In the genomic region with DNA sequence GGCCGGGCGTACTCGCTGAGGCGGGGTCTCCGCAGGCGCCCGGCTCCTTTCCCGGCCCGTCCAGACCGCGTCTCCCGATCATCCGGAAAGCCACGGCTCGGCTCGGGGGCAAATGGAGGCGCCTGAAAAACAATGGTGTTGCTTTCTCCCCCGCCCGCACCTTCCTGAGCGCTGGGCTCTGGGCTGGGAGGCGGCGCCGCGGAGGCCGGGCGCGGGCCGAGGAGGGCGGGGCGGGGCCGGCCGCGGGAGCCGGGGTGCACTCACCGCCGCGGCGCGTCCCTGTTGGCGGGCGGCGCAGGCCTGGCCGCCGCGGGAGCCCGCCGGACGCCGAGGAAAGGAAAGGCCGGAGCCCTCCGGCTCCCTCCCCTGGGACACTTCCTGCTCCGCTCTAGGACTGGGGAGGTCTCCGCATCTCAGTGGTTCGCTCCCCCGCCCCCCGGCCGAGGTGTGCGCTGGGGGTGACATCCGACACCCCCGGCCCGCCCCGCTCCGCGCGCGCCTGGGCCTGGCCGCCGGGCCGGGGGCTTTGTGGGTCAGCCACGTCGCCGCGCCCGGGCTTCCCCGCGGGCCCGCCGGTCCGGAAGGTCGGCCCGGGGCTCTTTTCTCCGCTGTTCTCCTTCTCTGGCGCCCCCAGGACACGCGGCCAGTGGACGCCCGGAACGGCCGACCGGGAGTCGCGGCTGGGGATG, we compare ENCODE assay signal across 1 cellular context.
TF ChIP-seq lines count a peak whose summit lies in the region.

Gene ZNF496, minus strand, starts transcription at position 342 of the 689 bp plus-strand sequence. CDS start 2,289 bp downstream, outside the sequence.

TF ChIP-seq in HepG2, 621 proteins besides CTCF, POLR2A, EP300 and RAD21 (continued from another document and continues in another):
- TF ChIP-seq ZBTB25 (CRISPR knock-in tag; IDR thresholded peaks at IDR 0.05), result no peak
- no peak for TF ChIP-seq MTA3 (CRISPR knock-in tag; IDR thresholded peaks at IDR 0.05)
- TF ChIP-seq STAT5B (CRISPR knock-in tag; IDR thresholded peaks at IDR 0.05), result no peak
- no peak for TF ChIP-seq DDIT3 (CRISPR knock-in tag; IDR thresholded peaks at IDR 0.05)
- TF ChIP-seq, protein P1, sequence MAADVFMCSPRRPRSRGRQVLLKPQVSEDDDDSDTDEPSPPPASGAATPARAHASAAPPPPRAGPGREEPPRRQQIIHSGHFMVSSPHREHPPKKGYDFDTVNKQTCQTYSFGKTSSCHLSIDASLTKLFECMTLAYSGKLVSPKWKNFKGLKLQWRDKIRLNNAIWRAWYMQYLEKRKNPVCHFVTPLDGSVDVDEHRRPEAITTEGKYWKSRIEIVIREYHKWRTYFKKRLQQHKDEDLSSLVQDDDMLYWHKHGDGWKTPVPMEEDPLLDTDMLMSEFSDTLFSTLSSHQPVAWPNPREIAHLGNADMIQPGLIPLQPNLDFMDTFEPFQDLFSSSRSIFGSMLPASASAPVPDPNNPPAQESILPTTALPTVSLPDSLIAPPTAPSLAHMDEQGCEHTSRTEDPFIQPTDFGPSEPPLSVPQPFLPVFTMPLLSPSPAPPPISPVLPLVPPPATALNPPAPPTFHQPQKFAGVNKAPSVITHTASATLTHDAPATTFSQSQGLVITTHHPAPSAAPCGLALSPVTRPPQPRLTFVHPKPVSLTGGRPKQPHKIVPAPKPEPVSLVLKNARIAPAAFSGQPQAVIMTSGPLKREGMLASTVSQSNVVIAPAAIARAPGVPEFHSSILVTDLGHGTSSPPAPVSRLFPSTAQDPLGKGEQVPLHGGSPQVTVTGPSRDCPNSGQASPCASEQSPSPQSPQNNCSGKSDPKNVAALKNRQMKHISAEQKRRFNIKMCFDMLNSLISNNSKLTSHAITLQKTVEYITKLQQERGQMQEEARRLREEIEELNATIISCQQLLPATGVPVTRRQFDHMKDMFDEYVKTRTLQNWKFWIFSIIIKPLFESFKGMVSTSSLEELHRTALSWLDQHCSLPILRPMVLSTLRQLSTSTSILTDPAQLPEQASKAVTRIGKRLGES (CRISPR knock-in tag; IDR thresholded peaks at IDR 0.05; ENCODE audit: borderline replicate concordance), result no peak
- TF ChIP-seq PAXIP1 (CRISPR knock-in tag; conservative IDR thresholded peaks at IDR 0.05), result no peak
- 0 out of 2 replicates have a peak, but pooled peaks have one; percentile 7 for TF ChIP-seq GATAD2A (CRISPR knock-in tag; IDR thresholded peaks at IDR 0.05)
- TF ChIP-seq, protein P2, sequence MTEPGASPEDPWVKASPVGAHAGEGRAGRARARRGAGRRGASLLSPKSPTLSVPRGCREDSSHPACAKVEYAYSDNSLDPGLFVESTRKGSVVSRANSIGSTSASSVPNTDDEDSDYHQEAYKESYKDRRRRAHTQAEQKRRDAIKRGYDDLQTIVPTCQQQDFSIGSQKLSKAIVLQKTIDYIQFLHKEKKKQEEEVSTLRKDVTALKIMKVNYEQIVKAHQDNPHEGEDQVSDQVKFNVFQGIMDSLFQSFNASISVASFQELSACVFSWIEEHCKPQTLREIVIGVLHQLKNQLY (CRISPR knock-in tag; IDR thresholded peaks at IDR 0.05), result no peak
- TF ChIP-seq NFIC (IDR thresholded peaks at IDR 0.05; ENCODE audit: low read length), result no peak
- TF ChIP-seq TEAD3 (CRISPR knock-in tag; optimal IDR thresholded peaks at IDR 0.05; ENCODE audit: borderline replicate concordance), result no peak
- TF ChIP-seq ZNF234 (CRISPR knock-in tag; conservative IDR thresholded peaks at IDR 0.05), result no peak
- no peak for TF ChIP-seq MZF1 (CRISPR knock-in tag; IDR thresholded peaks at IDR 0.05; ENCODE audit: borderline replicate concordance)
- TF ChIP-seq, protein P3, sequence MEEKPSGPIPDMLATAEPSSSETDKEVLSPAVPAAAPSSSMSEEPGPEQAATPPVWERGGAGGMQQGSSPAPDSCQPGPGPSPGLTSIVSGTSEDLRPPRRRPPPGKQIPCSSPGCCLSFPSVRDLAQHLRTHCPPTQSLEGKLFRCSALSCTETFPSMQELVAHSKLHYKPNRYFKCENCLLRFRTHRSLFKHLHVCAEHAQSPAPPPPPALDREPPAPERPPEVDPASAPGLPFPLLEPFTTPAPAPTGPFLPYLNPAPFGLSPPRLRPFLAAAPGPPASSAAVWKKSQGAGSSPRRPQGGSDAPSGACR (CRISPR knock-in tag; IDR thresholded peaks at IDR 0.05), result no peak
- TF ChIP-seq ADNP (CRISPR knock-in tag; IDR thresholded peaks at IDR 0.05), result no peak
- TF ChIP-seq DR1 (CRISPR knock-in tag; IDR thresholded peaks at IDR 0.05), result no peak
- TF ChIP-seq PATZ1 (CRISPR knock-in tag; IDR thresholded peaks at IDR 0.05), result peak; percentile 93
- no peak for TF ChIP-seq DNMT3B (CRISPR knock-in tag; conservative IDR thresholded peaks at IDR 0.05)
- TF ChIP-seq YEATS2 (CRISPR knock-in tag; IDR thresholded peaks at IDR 0.05; ENCODE audit: borderline replicate concordance), result no peak
- no peak for TF ChIP-seq TFDP2 (CRISPR knock-in tag; IDR thresholded peaks at IDR 0.05)
- TF ChIP-seq MTF2 (CRISPR knock-in tag; IDR thresholded peaks at IDR 0.05; ENCODE audit: borderline replicate concordance), result 0 out of 2 replicates have a peak, but pooled peaks have one; percentile 3
- TF ChIP-seq, protein P4, sequence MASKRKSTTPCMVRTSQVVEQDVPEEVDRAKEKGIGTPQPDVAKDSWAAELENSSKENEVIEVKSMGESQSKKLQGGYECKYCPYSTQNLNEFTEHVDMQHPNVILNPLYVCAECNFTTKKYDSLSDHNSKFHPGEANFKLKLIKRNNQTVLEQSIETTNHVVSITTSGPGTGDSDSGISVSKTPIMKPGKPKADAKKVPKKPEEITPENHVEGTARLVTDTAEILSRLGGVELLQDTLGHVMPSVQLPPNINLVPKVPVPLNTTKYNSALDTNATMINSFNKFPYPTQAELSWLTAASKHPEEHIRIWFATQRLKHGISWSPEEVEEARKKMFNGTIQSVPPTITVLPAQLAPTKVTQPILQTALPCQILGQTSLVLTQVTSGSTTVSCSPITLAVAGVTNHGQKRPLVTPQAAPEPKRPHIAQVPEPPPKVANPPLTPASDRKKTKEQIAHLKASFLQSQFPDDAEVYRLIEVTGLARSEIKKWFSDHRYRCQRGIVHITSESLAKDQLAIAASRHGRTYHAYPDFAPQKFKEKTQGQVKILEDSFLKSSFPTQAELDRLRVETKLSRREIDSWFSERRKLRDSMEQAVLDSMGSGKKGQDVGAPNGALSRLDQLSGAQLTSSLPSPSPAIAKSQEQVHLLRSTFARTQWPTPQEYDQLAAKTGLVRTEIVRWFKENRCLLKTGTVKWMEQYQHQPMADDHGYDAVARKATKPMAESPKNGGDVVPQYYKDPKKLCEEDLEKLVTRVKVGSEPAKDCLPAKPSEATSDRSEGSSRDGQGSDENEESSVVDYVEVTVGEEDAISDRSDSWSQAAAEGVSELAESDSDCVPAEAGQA (IDR thresholded peaks at IDR 0.05; ENCODE audit: low read depth), result no peak
- TF ChIP-seq, protein P4 (CRISPR knock-in tag; IDR thresholded peaks at IDR 0.05; ENCODE audit: borderline replicate concordance), result no peak
- TF ChIP-seq TBX3 (IDR thresholded peaks at IDR 0.05; ENCODE audit: borderline replicate concordance), result no peak
